1 cellular context compared by ENCODE assay signal in genomic region chr16:22321340-22322001, GRCh38.
TF ChIP-seq lines count a peak whose summit lies in the region.

No MANE protein-coding gene starts in this region.

TF ChIP-seq in HepG2, 621 proteins besides CTCF, POLR2A, EP300 and RAD21 (continued from another document and continues in another):
- TF ChIP-seq ZNF451 (CRISPR knock-in tag; IDR thresholded peaks at IDR 0.05) (0 out of 2 replicates have a peak, but pooled peaks have one; percentile 59), ZNF496 (CRISPR knock-in tag; IDR thresholded peaks at IDR 0.05; ENCODE audit: insufficient replicate concordance) (no peak), PCBP1 (IDR thresholded peaks at IDR 0.05; ENCODE audit: borderline replicate concordance, low read depth, low read length) (no peak), KLF6 (CRISPR knock-in tag; IDR thresholded peaks at IDR 0.05) (no peak), BCL6 (CRISPR knock-in tag; IDR thresholded peaks at IDR 0.05) (0 out of 2 replicates have a peak, but pooled peaks have one; percentile 17), SOX6 (IDR thresholded peaks at IDR 0.05) (no peak), SOX6 (CRISPR knock-in tag; IDR thresholded peaks at IDR 0.05) (no peak), ZFP36L2 (CRISPR knock-in tag; IDR thresholded peaks at IDR 0.05) (no peak), SP4 (CRISPR knock-in tag; IDR thresholded peaks at IDR 0.05) (no peak), SOX13 (IDR thresholded peaks at IDR 0.05) (no peak), SOX13 (CRISPR knock-in tag; conservative IDR thresholded peaks at IDR 0.05 in 1 of 2, IDR thresholded peaks at IDR 0.05 in 1 of 2) (peak in 1 of 2 experiments; percentile 28; a peak in 1 of 4 replicates), HNF4G (IDR thresholded peaks at IDR 0.05; ENCODE audit: borderline replicate concordance, low read depth, low read length) (no peak), HNF4G (CRISPR knock-in tag; IDR thresholded peaks at IDR 0.05; ENCODE audit: borderline replicate concordance, low read depth) (0 out of 2 replicates have a peak, but pooled peaks have one; percentile 30), MXI1 (IDR thresholded peaks at IDR 0.05; ENCODE audit: borderline replicate concordance, low read depth, low read length) (peak; percentile 27; the same call in 1 of the 3 replicates), PLSCR1 (CRISPR knock-in tag; IDR thresholded peaks at IDR 0.05; ENCODE audit: borderline replicate concordance) (no peak), ZGPAT (CRISPR knock-in tag; IDR thresholded peaks at IDR 0.05) (0 out of 2 replicates have a peak, but pooled peaks have one; percentile 33), ZNF891 (CRISPR knock-in tag; IDR thresholded peaks at IDR 0.05) (peak; percentile 85), RBM22 (optimal IDR thresholded peaks at IDR 0.05; ENCODE audit: low read length) (peak; percentile 73), TEF (CRISPR knock-in tag; IDR thresholded peaks at IDR 0.05) (no peak), RFX5 (IDR thresholded peaks at IDR 0.05; ENCODE audit: low read depth, low read length) (no peak), GABPA (IDR thresholded peaks at IDR 0.05; ENCODE audit: low read depth, low read length) (no peak), GABPA (CRISPR knock-in tag; IDR thresholded peaks at IDR 0.05; ENCODE audit: low read depth) (no peak), ZNF619 (CRISPR knock-in tag; IDR thresholded peaks at IDR 0.05) (peak; percentile 47), ZNF629 (CRISPR knock-in tag; conservative IDR thresholded peaks at IDR 0.05) (no peak), ZBTB38 (CRISPR knock-in tag; IDR thresholded peaks at IDR 0.05) (0 out of 2 replicates have a peak, but pooled peaks have one; percentile 54), ZNF512B (CRISPR knock-in tag; IDR thresholded peaks at IDR 0.05; ENCODE audit: borderline replicate concordance) (peak; percentile 71; the same call in 1 of the 2 replicates), ZMAT3 (CRISPR knock-in tag; conservative IDR thresholded peaks at IDR 0.05) (0 out of 2 replicates have a peak, but pooled peaks have one; percentile 36), NONO (IDR thresholded peaks at IDR 0.05) (no peak), NONO (CRISPR knock-in tag; conservative IDR thresholded peaks at IDR 0.05) (peak; percentile 72), THAP7 (CRISPR knock-in tag; IDR thresholded peaks at IDR 0.05) (no peak), ZNF513 (CRISPR knock-in tag; conservative IDR thresholded peaks at IDR 0.05) (no peak; the same call in 1 of the 2 replicates), ZNF780A (CRISPR knock-in tag; IDR thresholded peaks at IDR 0.05) (no peak; the same call in 1 of the 2 replicates), YEATS2 (CRISPR knock-in tag; IDR thresholded peaks at IDR 0.05; ENCODE audit: borderline replicate concordance) (peak; percentile 53; the same call in 1 of the 2 replicates)
- TF ChIP-seq, protein P1, sequence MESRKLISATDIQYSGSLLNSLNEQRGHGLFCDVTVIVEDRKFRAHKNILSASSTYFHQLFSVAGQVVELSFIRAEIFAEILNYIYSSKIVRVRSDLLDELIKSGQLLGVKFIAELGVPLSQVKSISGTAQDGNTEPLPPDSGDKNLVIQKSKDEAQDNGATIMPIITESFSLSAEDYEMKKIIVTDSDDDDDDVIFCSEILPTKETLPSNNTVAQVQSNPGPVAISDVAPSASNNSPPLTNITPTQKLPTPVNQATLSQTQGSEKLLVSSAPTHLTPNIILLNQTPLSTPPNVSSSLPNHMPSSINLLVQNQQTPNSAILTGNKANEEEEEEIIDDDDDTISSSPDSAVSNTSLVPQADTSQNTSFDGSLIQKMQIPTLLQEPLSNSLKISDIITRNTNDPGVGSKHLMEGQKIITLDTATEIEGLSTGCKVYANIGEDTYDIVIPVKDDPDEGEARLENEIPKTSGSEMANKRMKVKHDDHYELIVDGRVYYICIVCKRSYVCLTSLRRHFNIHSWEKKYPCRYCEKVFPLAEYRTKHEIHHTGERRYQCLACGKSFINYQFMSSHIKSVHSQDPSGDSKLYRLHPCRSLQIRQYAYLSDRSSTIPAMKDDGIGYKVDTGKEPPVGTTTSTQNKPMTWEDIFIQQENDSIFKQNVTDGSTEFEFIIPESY (CRISPR knock-in tag; IDR thresholded peaks at IDR 0.05), result peak; percentile 97
- TF ChIP-seq, protein P2, sequence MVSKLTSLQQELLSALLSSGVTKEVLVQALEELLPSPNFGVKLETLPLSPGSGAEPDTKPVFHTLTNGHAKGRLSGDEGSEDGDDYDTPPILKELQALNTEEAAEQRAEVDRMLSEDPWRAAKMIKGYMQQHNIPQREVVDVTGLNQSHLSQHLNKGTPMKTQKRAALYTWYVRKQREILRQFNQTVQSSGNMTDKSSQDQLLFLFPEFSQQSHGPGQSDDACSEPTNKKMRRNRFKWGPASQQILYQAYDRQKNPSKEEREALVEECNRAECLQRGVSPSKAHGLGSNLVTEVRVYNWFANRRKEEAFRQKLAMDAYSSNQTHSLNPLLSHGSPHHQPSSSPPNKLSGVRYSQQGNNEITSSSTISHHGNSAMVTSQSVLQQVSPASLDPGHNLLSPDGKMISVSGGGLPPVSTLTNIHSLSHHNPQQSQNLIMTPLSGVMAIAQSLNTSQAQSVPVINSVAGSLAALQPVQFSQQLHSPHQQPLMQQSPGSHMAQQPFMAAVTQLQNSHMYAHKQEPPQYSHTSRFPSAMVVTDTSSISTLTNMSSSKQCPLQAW (CRISPR knock-in tag; IDR thresholded peaks at IDR 0.05), result peak; percentile 36; the same call in 1 of the 2 replicates
- TF ChIP-seq, protein P3, sequence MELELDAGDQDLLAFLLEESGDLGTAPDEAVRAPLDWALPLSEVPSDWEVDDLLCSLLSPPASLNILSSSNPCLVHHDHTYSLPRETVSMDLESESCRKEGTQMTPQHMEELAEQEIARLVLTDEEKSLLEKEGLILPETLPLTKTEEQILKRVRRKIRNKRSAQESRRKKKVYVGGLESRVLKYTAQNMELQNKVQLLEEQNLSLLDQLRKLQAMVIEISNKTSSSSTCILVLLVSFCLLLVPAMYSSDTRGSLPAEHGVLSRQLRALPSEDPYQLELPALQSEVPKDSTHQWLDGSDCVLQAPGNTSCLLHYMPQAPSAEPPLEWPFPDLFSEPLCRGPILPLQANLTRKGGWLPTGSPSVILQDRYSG (CRISPR knock-in tag; IDR thresholded peaks at IDR 0.05), result no peak
- TF ChIP-seq, protein P4, sequence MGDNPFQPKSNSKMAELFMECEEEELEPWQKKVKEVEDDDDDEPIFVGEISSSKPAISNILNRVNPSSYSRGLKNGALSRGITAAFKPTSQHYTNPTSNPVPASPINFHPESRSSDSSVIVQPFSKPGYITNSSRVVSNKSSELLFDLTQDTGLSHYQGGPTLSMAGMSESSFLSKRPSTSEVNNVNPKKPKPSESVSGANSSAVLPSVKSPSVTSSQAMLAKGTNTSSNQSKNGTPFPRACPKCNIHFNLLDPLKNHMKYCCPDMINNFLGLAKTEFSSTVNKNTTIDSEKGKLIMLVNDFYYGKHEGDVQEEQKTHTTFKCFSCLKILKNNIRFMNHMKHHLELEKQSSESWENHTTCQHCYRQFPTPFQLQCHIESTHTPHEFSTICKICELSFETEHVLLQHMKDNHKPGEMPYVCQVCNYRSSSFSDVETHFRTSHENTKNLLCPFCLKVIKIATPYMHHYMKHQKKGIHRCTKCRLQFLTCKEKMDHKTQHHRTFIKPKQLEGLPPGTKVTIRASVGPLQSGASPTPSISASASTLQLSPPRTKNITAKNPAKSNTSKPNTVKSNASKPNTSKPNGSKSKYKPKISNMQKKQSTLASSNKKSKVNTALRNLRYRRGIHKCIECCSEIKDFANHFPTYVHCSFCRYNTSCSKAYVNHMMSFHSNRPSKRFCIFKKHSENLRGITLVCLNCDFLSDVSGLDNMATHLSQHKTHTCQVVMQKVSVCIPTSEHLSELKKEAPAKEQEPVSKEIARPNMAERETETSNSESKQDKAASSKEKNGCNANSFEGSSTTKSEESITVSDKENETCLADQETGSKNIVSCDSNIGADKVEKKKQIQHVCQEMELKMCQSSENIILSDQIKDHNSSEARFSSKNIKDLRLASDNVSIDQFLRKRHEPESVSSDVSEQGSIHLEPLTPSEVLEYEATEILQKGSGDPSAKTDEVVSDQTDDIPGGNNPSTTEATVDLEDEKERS (CRISPR knock-in tag; IDR thresholded peaks at IDR 0.05), result no peak
- TF ChIP-seq, protein P5, sequence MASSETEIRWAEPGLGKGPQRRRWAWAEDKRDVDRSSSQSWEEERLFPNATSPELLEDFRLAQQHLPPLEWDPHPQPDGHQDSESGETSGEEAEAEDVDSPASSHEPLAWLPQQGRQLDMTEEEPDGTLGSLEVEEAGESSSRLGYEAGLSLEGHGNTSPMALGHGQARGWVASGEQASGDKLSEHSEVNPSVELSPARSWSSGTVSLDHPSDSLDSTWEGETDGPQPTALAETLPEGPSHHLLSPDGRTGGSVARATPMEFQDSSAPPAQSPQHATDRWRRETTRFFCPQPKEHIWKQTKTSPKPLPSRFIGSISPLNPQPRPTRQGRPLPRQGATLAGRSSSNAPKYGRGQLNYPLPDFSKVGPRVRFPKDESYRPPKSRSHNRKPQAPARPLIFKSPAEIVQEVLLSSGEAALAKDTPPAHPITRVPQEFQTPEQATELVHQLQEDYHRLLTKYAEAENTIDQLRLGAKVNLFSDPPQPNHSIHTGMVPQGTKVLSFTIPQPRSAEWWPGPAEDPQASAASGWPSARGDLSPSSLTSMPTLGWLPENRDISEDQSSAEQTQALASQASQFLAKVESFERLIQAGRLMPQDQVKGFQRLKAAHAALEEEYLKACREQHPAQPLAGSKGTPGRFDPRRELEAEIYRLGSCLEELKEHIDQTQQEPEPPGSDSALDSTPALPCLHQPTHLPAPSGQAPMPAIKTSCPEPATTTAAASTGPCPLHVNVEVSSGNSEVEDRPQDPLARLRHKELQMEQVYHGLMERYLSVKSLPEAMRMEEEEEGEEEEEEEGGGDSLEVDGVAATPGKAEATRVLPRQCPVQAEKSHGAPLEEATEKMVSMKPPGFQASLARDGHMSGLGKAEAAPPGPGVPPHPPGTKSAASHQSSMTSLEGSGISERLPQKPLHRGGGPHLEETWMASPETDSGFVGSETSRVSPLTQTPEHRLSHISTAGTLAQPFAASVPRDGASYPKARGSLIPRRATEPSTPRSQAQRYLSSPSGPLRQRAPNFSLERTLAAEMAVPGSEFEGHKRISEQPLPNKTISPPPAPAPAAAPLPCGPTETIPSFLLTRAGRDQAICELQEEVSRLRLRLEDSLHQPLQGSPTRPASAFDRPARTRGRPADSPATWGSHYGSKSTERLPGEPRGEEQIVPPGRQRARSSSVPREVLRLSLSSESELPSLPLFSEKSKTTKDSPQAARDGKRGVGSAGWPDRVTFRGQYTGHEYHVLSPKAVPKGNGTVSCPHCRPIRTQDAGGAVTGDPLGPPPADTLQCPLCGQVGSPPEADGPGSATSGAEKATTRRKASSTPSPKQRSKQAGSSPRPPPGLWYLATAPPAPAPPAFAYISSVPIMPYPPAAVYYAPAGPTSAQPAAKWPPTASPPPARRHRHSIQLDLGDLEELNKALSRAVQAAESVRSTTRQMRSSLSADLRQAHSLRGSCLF (CRISPR knock-in tag; IDR thresholded peaks at IDR 0.05; ENCODE audit: borderline replicate concordance), result no peak
